ENCODE assay signal across 1 cellular context in genomic region chr1:3890389-3891328, GRCh38.
TF ChIP-seq lines count a peak whose summit lies in the region.

No MANE protein-coding gene starts in this region.

TF ChIP-seq in GM12878, 131 proteins besides CTCF, POLR2A, EP300 and RAD21:
- TF ChIP-seq IRF3 (IDR thresholded peaks at IDR 0.05) (no peak), BCL11A (IDR thresholded peaks at IDR 0.05; ENCODE audit: low read depth, low read length) (no peak), IKZF2 (IDR thresholded peaks at IDR 0.05) (peak; percentile 19 to 53; a peak in 1 of 4 replicates), IRF4 (IDR thresholded peaks at IDR 0.05; ENCODE audit: low read depth, low read length) (0 out of 2 replicates have a peak, but pooled peaks have one; percentile 26), STAT1 (conservative IDR thresholded peaks at IDR 0.05) (no peak), RUNX3 (IDR thresholded peaks at IDR 0.05; ENCODE audit: low read length) (peak; percentile 84), TAF1 (IDR thresholded peaks at IDR 0.05; ENCODE audit: borderline replicate concordance, low read depth, low read length) (no peak), ATF7 (IDR thresholded peaks at IDR 0.05; ENCODE audit: low read depth) (no peak), TCF12 (IDR thresholded peaks at IDR 0.05; ENCODE audit: low read depth, low read length) (no peak), CHD1 (IDR thresholded peaks at IDR 0.05; ENCODE audit: low read depth, low read length) (no peak), MEF2A (IDR thresholded peaks at IDR 0.05; ENCODE audit: insufficient read depth, low read depth, low read length) (no peak), HSF1 (IDR thresholded peaks at IDR 0.05; ENCODE audit: low read depth, low read length) (no peak), NR2F1 (conservative IDR thresholded peaks at IDR 0.05) (no peak), MXI1 (IDR thresholded peaks at IDR 0.05; ENCODE audit: low read depth, low read length) (no peak), EED (IDR thresholded peaks at IDR 0.05; ENCODE audit: low read depth) (peak; percentile 85)
- TF ChIP-seq, protein P1, sequence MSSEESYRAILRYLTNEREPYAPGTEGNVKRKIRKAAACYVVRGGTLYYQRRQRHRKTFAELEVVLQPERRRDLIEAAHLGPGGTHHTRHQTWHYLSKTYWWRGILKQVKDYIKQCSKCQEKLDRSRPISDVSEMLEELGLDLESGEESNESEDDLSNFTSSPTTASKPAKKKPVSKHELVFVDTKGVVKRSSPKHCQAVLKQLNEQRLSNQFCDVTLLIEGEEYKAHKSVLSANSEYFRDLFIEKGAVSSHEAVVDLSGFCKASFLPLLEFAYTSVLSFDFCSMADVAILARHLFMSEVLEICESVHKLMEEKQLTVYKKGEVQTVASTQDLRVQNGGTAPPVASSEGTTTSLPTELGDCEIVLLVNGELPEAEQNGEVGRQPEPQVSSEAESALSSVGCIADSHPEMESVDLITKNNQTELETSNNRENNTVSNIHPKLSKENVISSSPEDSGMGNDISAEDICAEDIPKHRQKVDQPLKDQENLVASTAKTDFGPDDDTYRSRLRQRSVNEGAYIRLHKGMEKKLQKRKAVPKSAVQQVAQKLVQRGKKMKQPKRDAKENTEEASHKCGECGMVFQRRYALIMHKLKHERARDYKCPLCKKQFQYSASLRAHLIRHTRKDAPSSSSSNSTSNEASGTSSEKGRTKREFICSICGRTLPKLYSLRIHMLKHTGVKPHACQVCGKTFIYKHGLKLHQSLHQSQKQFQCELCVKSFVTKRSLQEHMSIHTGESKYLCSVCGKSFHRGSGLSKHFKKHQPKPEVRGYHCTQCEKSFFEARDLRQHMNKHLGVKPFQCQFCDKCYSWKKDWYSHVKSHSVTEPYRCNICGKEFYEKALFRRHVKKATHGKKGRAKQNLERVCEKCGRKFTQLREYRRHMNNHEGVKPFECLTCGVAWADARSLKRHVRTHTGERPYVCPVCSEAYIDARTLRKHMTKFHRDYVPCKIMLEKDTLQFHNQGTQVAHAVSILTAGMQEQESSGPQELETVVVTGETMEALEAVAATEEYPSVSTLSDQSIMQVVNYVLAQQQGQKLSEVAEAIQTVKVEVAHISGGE (CRISPR knock-in tag; IDR thresholded peaks at IDR 0.05) = no peak
- TF ChIP-seq, protein P2, sequence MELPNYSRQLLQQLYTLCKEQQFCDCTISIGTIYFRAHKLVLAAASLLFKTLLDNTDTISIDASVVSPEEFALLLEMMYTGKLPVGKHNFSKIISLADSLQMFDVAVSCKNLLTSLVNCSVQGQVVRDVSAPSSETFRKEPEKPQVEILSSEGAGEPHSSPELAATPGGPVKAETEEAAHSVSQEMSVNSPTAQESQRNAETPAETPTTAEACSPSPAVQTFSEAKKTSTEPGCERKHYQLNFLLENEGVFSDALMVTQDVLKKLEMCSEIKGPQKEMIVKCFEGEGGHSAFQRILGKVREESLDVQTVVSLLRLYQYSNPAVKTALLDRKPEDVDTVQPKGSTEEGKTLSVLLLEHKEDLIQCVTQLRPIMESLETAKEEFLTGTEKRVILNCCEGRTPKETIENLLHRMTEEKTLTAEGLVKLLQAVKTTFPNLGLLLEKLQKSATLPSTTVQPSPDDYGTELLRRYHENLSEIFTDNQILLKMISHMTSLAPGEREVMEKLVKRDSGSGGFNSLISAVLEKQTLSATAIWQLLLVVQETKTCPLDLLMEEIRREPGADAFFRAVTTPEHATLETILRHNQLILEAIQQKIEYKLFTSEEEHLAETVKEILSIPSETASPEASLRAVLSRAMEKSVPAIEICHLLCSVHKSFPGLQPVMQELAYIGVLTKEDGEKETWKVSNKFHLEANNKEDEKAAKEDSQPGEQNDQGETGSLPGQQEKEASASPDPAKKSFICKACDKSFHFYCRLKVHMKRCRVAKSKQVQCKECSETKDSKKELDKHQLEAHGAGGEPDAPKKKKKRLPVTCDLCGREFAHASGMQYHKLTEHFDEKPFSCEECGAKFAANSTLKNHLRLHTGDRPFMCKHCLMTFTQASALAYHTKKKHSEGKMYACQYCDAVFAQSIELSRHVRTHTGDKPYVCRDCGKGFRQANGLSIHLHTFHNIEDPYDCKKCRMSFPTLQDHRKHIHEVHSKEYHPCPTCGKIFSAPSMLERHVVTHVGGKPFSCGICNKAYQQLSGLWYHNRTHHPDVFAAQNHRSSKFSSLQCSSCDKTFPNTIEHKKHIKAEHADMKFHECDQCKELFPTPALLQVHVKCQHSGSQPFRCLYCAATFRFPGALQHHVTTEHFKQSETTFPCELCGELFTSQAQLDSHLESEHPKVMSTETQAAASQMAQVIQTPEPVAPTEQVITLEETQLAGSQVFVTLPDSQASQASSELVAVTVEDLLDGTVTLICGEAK (IDR thresholded peaks at IDR 0.05; ENCODE audit: borderline replicate concordance) = no peak
- TF ChIP-seq, protein P3, sequence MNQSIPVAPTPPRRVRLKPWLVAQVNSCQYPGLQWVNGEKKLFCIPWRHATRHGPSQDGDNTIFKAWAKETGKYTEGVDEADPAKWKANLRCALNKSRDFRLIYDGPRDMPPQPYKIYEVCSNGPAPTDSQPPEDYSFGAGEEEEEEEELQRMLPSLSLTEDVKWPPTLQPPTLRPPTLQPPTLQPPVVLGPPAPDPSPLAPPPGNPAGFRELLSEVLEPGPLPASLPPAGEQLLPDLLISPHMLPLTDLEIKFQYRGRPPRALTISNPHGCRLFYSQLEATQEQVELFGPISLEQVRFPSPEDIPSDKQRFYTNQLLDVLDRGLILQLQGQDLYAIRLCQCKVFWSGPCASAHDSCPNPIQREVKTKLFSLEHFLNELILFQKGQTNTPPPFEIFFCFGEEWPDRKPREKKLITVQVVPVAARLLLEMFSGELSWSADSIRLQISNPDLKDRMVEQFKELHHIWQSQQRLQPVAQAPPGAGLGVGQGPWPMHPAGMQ (IDR thresholded peaks at IDR 0.05; ENCODE audit: borderline replicate concordance) = no peak
TF ChIP-seq in GM12878: peak in this region for 4.
